In the genomic region with DNA sequence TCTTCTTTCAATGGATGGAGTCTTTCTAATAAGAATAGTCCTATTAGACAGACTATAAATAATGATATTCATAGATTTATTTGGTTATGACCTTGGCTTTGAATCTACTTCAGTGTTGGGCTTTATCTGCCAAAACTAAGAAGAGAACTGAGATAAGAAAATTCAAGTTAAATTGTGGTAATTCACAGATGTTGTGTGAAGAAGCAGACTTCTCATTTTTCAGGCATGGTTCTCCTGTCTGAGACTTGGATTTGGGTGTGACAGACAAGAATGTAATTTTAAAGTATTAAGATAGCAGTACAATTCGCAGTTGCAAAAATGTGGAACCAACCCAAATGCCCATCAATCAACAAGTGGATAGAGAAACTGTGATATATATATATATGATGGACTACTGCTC, we compare ENCODE assay signal across 19 cellular contexts.
DNase-seq lines count a peak whose midpoint lies in the region; TF ChIP-seq lines count a peak whose summit lies in the region.
"Had no signal": no experiment of that assay in that cellular context is flagged by ENCODE, and none has a peak within 500 bp of the region (broad histone marks: within the 10 kb centered on the region; RNA-seq: fewer than 3 reads in every experiment).

No MANE protein-coding gene starts in this region.

- DNase-seq in NCI-H226: peak; percentile 37
- peak; percentile 25 for DNase-seq in amniotic epithelial cell (ENCODE audit: low read depth)
- DNase-seq in fibroblast of the aortic adventitia (ENCODE audit: low read depth): peak; percentile 82
- DNase-seq in effector CD8-positive, alpha-beta T cell (lab: John Stamatoyannopoulos, UW): no peak
- no peak for DNase-seq in MCF 10A (ENCODE audit: unreplicated experiment)
- DNase-seq in uterus: no peak
- DNase-seq: AML-193; Caco-2; Calu3; CD4-positive, alpha-beta T cell; CD8-positive, alpha-beta T cell; DMS79 treated with DMSO at 0.1 percent for 48 hours; GDM1 had no signal

- no peak for TF ChIP-seq CTCF in fibroblast of the aortic adventitia (IDR thresholded peaks at IDR 0.05; ENCODE audit: insufficient read depth, low read length)
- no peak for TF ChIP-seq CTCF in MCF 10A (IDR thresholded peaks at IDR 0.05; ENCODE audit: unreplicated experiment)
- TF ChIP-seq CTCF in uterus (IDR thresholded peaks at IDR 0.05): no peak

- no peak for TF ChIP-seq POLR2A in uterus (IDR thresholded peaks at IDR 0.05)

- no peaks in the 10 kb centered on the region for H3K36me3 Mint-ChIP-seq in MCF 10A (ENCODE audit: insufficient read depth, unreplicated experiment)
- H3K36me3 Mint-ChIP-seq: CD8-positive, alpha-beta T cell had no signal

- POLR2A ChIA-PET in MCF 10A (lab: Yijun Ruan, JAX): no interaction called here

- H3K4me1 ChIP-seq in uterus: no peaks in the 10 kb centered on the region
- H3K4me1 ChIP-seq: BLaER1 treated with 17β-estradiol and CSF1 and Interleukin-3, amounts not matched to agents 10 nM and 100 nM had no signal

- no TSS peak for BruUV-seq in MCF 10A (replicated peaks; lab: Mats Ljungman, UMichigan)

- H3K27me3 Mint-ChIP-seq in MCF 10A (ENCODE audit: insufficient read depth, unreplicated experiment): no peaks in the 10 kb centered on the region
- H3K27me3 Mint-ChIP-seq: CD4-positive, alpha-beta T cell had no signal

- CTCF ChIA-PET in MCF 10A (lab: Yijun Ruan, JAX): interaction anchor here (1.0 kb wide), 1 partner anchor 54 kb away, joined by 3 read pairs; no protein-coding TSS in a partner anchor

- H3K9me3 ChIP-seq in uterus: no peaks in the 10 kb centered on the region
- H3K9me3 ChIP-seq: A549; BLaER1 treated with 17β-estradiol and CSF1 and Interleukin-3, amounts not matched to agents 10 nM and 100 nM; Caco-2 had no signal

- H3K9me3 Mint-ChIP-seq in MCF 10A (ENCODE audit: unreplicated experiment): no peaks in the 10 kb centered on the region
- H3K9me3 Mint-ChIP-seq: CD8-positive, alpha-beta T cell had no signal

- no peak overlapping the region for H3K4me3 ChIP-seq in fibroblast of the aortic adventitia (ENCODE audit: low read depth, low read length)
- no peak overlapping the region for H3K4me3 ChIP-seq in uterus
- H3K4me3 ChIP-seq: A549; BLaER1 treated with 17β-estradiol and CSF1 and Interleukin-3, amounts not matched to agents 10 nM and 100 nM; GM12878 had no signal

- H3K4me1 Mint-ChIP-seq in MCF 10A (ENCODE audit: insufficient read depth, unreplicated experiment): peaks cover 7% of the 10 kb centered on the region
- H3K4me1 Mint-ChIP-seq: B cell had no signal

- no peak overlapping the region for H3K27ac Mint-ChIP-seq in MCF 10A (ENCODE audit: low read depth, unreplicated experiment)
- H3K27ac Mint-ChIP-seq: B cell; CD4-positive, alpha-beta T cell; CD8-positive, alpha-beta T cell had no signal

- no peak overlapping the region for H3K4me3 Mint-ChIP-seq in MCF 10A (ENCODE audit: unreplicated experiment)
- H3K4me3 Mint-ChIP-seq: B cell; CD4-positive, alpha-beta T cell; CD8-positive, alpha-beta T cell had no signal

- intact Hi-C loops in MCF 10A (cut with micrococcal nuclease): no loop called here
- intact Hi-C loops in uterus (cut with DNase I; ENCODE audit: low total_unique reads): no loop called here

- no peak overlapping the region for H3K27ac ChIP-seq in uterus
- H3K27ac ChIP-seq: 22Rv1; A549; BLaER1 treated with 17β-estradiol and CSF1 and Interleukin-3, amounts not matched to agents 10 nM and 100 nM; C4-2B had no signal

- no peaks in the 10 kb centered on the region for H3K27me3 ChIP-seq in uterus
- H3K27me3 ChIP-seq: BLaER1 treated with 17β-estradiol and CSF1 and Interleukin-3, amounts not matched to agents 10 nM and 100 nM had no signal

- no peaks in the 10 kb centered on the region for H3K36me3 ChIP-seq in uterus
- H3K36me3 ChIP-seq: BLaER1 treated with 17β-estradiol and CSF1 and Interleukin-3, amounts not matched to agents 10 nM and 100 nM had no signal

Comparison
In these comparisons a context has a peak if more than half of its experiments do, and no peak if none do; other contexts are left out.
1. DNase-seq: peak in NCI-H226 (single experiment), amniotic epithelial cell (single experiment) and fibroblast of the aortic adventitia (single experiment); none in effector CD8-positive, alpha-beta T cell (single experiment), MCF 10A (single experiment) and uterus (0 of 2).